1 cellular context compared by ENCODE assay signal in genomic region chr11:1751999-1752906, GRCh38.
TF ChIP-seq lines count a peak whose summit lies in the region.

No MANE protein-coding gene starts in this region.

TF ChIP-seq in K562, 482 proteins besides CTCF, POLR2A, EP300 and RAD21:
- TF ChIP-seq, protein P1, sequence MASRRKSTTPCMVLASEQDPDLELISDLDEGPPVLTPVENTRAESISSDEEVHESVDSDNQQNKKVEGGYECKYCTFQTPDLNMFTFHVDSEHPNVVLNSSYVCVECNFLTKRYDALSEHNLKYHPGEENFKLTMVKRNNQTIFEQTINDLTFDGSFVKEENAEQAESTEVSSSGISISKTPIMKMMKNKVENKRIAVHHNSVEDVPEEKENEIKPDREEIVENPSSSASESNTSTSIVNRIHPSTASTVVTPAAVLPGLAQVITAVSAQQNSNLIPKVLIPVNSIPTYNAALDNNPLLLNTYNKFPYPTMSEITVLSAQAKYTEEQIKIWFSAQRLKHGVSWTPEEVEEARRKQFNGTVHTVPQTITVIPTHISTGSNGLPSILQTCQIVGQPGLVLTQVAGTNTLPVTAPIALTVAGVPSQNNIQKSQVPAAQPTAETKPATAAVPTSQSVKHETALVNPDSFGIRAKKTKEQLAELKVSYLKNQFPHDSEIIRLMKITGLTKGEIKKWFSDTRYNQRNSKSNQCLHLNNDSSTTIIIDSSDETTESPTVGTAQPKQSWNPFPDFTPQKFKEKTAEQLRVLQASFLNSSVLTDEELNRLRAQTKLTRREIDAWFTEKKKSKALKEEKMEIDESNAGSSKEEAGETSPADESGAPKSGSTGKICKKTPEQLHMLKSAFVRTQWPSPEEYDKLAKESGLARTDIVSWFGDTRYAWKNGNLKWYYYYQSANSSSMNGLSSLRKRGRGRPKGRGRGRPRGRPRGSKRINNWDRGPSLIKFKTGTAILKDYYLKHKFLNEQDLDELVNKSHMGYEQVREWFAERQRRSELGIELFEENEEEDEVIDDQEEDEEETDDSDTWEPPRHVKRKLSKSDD (conservative IDR thresholded peaks at IDR 0.05; ENCODE audit: low read length): no peak
- TF ChIP-seq POLR2G (IDR thresholded peaks at IDR 0.05; ENCODE audit: low read depth, low read length): peak; percentile 47
- TF ChIP-seq, protein P2, sequence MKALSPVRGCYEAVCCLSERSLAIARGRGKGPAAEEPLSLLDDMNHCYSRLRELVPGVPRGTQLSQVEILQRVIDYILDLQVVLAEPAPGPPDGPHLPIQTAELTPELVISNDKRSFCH (CRISPR knock-in tag; IDR thresholded peaks at IDR 0.05): no peak
- TF ChIP-seq, protein P2 (tag; IDR thresholded peaks at IDR 0.05): no peak
- TF ChIP-seq ZBED1 (IDR thresholded peaks at IDR 0.05): no peak
- TF ChIP-seq, protein P3, sequence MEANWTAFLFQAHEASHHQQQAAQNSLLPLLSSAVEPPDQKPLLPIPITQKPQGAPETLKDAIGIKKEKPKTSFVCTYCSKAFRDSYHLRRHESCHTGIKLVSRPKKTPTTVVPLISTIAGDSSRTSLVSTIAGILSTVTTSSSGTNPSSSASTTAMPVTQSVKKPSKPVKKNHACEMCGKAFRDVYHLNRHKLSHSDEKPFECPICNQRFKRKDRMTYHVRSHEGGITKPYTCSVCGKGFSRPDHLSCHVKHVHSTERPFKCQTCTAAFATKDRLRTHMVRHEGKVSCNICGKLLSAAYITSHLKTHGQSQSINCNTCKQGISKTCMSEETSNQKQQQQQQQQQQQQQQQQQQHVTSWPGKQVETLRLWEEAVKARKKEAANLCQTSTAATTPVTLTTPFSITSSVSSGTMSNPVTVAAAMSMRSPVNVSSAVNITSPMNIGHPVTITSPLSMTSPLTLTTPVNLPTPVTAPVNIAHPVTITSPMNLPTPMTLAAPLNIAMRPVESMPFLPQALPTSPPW (CRISPR knock-in tag; IDR thresholded peaks at IDR 0.05): peak; percentile 45; the same call in 1 of the 2 replicates
- TF ChIP-seq, protein P4, sequence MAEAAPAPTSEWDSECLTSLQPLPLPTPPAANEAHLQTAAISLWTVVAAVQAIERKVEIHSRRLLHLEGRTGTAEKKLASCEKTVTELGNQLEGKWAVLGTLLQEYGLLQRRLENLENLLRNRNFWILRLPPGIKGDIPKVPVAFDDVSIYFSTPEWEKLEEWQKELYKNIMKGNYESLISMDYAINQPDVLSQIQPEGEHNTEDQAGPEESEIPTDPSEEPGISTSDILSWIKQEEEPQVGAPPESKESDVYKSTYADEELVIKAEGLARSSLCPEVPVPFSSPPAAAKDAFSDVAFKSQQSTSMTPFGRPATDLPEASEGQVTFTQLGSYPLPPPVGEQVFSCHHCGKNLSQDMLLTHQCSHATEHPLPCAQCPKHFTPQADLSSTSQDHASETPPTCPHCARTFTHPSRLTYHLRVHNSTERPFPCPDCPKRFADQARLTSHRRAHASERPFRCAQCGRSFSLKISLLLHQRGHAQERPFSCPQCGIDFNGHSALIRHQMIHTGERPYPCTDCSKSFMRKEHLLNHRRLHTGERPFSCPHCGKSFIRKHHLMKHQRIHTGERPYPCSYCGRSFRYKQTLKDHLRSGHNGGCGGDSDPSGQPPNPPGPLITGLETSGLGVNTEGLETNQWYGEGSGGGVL (CRISPR knock-in tag; IDR thresholded peaks at IDR 0.05): no peak
- no peak for TF ChIP-seq ZKSCAN3 (CRISPR knock-in tag; IDR thresholded peaks at IDR 0.05)
- TF ChIP-seq, protein P5, sequence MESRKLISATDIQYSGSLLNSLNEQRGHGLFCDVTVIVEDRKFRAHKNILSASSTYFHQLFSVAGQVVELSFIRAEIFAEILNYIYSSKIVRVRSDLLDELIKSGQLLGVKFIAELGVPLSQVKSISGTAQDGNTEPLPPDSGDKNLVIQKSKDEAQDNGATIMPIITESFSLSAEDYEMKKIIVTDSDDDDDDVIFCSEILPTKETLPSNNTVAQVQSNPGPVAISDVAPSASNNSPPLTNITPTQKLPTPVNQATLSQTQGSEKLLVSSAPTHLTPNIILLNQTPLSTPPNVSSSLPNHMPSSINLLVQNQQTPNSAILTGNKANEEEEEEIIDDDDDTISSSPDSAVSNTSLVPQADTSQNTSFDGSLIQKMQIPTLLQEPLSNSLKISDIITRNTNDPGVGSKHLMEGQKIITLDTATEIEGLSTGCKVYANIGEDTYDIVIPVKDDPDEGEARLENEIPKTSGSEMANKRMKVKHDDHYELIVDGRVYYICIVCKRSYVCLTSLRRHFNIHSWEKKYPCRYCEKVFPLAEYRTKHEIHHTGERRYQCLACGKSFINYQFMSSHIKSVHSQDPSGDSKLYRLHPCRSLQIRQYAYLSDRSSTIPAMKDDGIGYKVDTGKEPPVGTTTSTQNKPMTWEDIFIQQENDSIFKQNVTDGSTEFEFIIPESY (CRISPR knock-in tag; IDR thresholded peaks at IDR 0.05): peak; percentile 35; the same call in 1 of the 2 replicates
- TF ChIP-seq SMC3 (conservative IDR thresholded peaks at IDR 0.05; ENCODE audit: insufficient read depth, low read depth, low read length): no peak
- TF ChIP-seq NR1H2 (CRISPR knock-in tag; IDR thresholded peaks at IDR 0.05): no peak
- no peak for TF ChIP-seq EWSR1 (IDR thresholded peaks at IDR 0.05; ENCODE audit: borderline replicate concordance, low read depth, partially characterized antibody)
